ENCODE assay signal across 21 cellular contexts in genomic region chr3:43869491-43869890, GRCh38.
DNase-seq lines count a peak whose midpoint lies in the region; ATAC-seq, FAIRE-seq and TF ChIP-seq lines count a peak whose summit lies in the region.
"Had no signal": no experiment of that assay in that cellular context is flagged by ENCODE, and none has a peak within 500 bp of the region (broad histone marks: within the 10 kb centered on the region; RNA-seq: fewer than 3 reads in every experiment).

No MANE protein-coding gene starts in this region.

- H3K27ac ChIP-seq in AG04450 (ENCODE audit: low read depth, low read length): peak overlapping the region; percentile 34
- H3K27ac ChIP-seq in H1 (ENCODE audit: low read depth, low read length): no peak overlapping the region
- H3K27ac ChIP-seq in osteoblast (ENCODE audit: low read depth, low read length): peak overlapping the region; percentile 88
- H3K27ac ChIP-seq: lower lobe of right lung, Peyer's patch had no signal

- CTCF ChIA-PET in AG04450 (lab: Charles Lee) (interaction anchor here (0.5 to 9.0 kb wide), 3 partner anchors 14 to 1958 kb away, joined by 3 to 83 read pairs (median 4); no protein-coding TSS in a partner anchor), H1 (lab: Charles Lee; ENCODE audit: partially characterized antibody) (interaction anchor here (0.6 to 8.7 kb wide), 9 partner anchors 9 to 367 kb away, joined by 3 to 88 read pairs (median 4); no protein-coding TSS in a partner anchor)

- H4K8ac ChIP-seq in H1 (ENCODE audit: extremely low read depth, insufficient read depth, low read length): no peak overlapping the region

- no peaks in the 10 kb centered on the region for H4K20me1 ChIP-seq in H1 (replicated peaks in 1 of 2; ENCODE audit: control insufficient read depth in 1 of 2, insufficient read depth in 2 of 2, low read length in 2 of 2)
- H4K20me1 ChIP-seq in osteoblast (ENCODE audit: insufficient read depth, low read length): no peaks in the 10 kb centered on the region

- 89% methylated on average over 3 of the region's 3 CpGs; no CpG with 5 or more reads in 1 of the 2 experiments for WGBS in H1 (ENCODE audit: extremely low coverage in 1 of 2, insufficient coverage in 1 of 2, insufficient read length in 1 of 2, insufficient replicate concordance in 2 of 2, low coverage in 1 of 2, low lambda C conversion rate in 2 of 2, missing lambda C conversion rate in 1 of 2), 2 experiments

- H3K14ac ChIP-seq in H1 (ENCODE audit: insufficient read length): no peak overlapping the region

- no peak for TF ChIP-seq EP300 in H1 (IDR thresholded peaks at IDR 0.05; ENCODE audit: borderline replicate concordance in 1 of 2, low read depth in 2 of 2, low read length in 2 of 2)

- no peak for ATAC-seq in GM21576 (IDR thresholded peaks at IDR 0.05; ENCODE audit: unreplicated experiment)
- ATAC-seq: activated CD8-positive, alpha-beta T cell treated with anti-CD3 and anti-CD28 coated beads, Interleukin-2, amount 10 ng/mL, durations not matched to agents 7 days and 5 days; lower lobe of right lung had no signal

- POLR2A ChIA-PET in AG04450 (lab: Yijun Ruan, JAX) (interaction anchor here (1.2 to 1.7 kb wide), 2 partner anchors 12 to 117 kb away, joined by 3 to 4 read pairs; no protein-coding TSS in a partner anchor), H1 (lab: Charles Lee; ENCODE audit: partially characterized antibody) (no interaction called here)

- H2BK12ac ChIP-seq in H1 (ENCODE audit: low read depth, low read length): 0 out of 2 replicates have a peak overlapping the region, but pooled peaks have one; percentile 68

- 0 out of 2 replicates have a peak overlapping the region, but pooled peaks have one; percentile 32 for H2BK15ac ChIP-seq in H1 (ENCODE audit: low read length)

- H3K36me3 ChIP-seq in H1 (ENCODE audit: control insufficient read depth in 2 of 4, insufficient read depth in 4 of 4, low read length in 3 of 4): no peaks in the 10 kb centered on the region
- no peaks in the 10 kb centered on the region for H3K36me3 ChIP-seq in osteoblast (ENCODE audit: insufficient read depth, low read length)
- H3K36me3 ChIP-seq: lower lobe of right lung, Peyer's patch had no signal

- no peak overlapping the region for H3K23ac ChIP-seq in H1 (ENCODE audit: insufficient read length)

- no peak overlapping the region for H3K56ac ChIP-seq in H1 (replicated peaks; ENCODE audit: insufficient read length, low read depth, low read length)

- H4K91ac ChIP-seq in H1 (replicated peaks; ENCODE audit: insufficient read length, low read length): no peak overlapping the region

- H4K5ac ChIP-seq in H1 (ENCODE audit: insufficient read length, low read depth, low read length): no peak overlapping the region

- TF ChIP-seq RAD21 in H1 (IDR thresholded peaks at IDR 0.05 in 1 of 2, conservative IDR thresholded peaks at IDR 0.05 in 1 of 2; ENCODE audit: low read depth in 2 of 2, low read length in 2 of 2): no peak

- no peak overlapping the region for H2BK5ac ChIP-seq in H1 (ENCODE audit: low read depth, low read length)

- no peaks in the 10 kb centered on the region for H3K23me2 ChIP-seq in H1 (ENCODE audit: low read depth, low read length)

- DNase-seq in AG04450 (ENCODE audit: low read depth, low spot score) (no peak), RPMI7951 (ENCODE audit: low read depth) (peak; percentile 67), H1 (ENCODE audit: low read depth in 1 of 2, low spot score in 2 of 2) (no peak), osteoblast (ENCODE audit: insufficient read length, low spot score, missing footprints) (no peak), GM13977 (ENCODE audit: low spot score) (no peak), D721Med (ENCODE audit: insufficient read length, low spot score) (no peak)
- no peak for DNase-seq in stimulated activated CD4-positive, alpha-beta T cell treated with anti-CD3 and anti-CD28 coated beads, Interleukin-4, amount 100 ng/mL, for 4 hours
- DNase-seq: activated CD8-positive, alpha-beta T cell treated with anti-CD3 and anti-CD28 coated beads, Interleukin-2, amount 10 ng/mL, durations not matched to agents 7 days and 5 days; activated naive CD4-positive, alpha-beta T cell treated with Interleukin-2 at 50 U/mL for 16 hours; activated T-cell treated with anti-CD3 and anti-CD28 coated beads, Interleukin-2, amount 50 U/mL, for 1 hour; DMS 273 treated with DMSO at 0.1 percent for 48 hours; GF-D8; H7; immature natural killer cell; Karpas-422; lower lobe of right lung; NCI-H1092 treated with DMSO at 0.1 percent for 48 hours; NCI-H2029; NCI-H446; Peyer's patch had no signal

- H3K27me3 ChIP-seq in AG04450 (ENCODE audit: control insufficient read depth, insufficient read depth, low read length): no peaks in the 10 kb centered on the region
- no peaks in the 10 kb centered on the region; a peak in 1 of 7 replicates for H3K27me3 ChIP-seq in H1 (replicated peaks in 1 of 4; ENCODE audit: control insufficient read depth in 3 of 4, extremely low read depth in 1 of 4, insufficient read depth in 3 of 4, low read length in 3 of 4)
- H3K27me3 ChIP-seq in osteoblast (ENCODE audit: insufficient read depth, low read length): no peaks in the 10 kb centered on the region
- H3K27me3 ChIP-seq: Peyer's patch had no signal

- H2BK20ac ChIP-seq in H1 (ENCODE audit: low read length): no peak overlapping the region

- no peak overlapping the region for H3K4me3 ChIP-seq in AG04450 (ENCODE audit: low read depth, low read length)
- no peak overlapping the region for H3K4me3 ChIP-seq in H1 (ENCODE audit: extremely low read depth in 1 of 4, insufficient read depth in 2 of 4, low read depth in 3 of 4, low read length in 4 of 4)
- H3K4me3 ChIP-seq in osteoblast (ENCODE audit: insufficient read depth, low read length): no peak overlapping the region
- H3K4me3 ChIP-seq: lower lobe of right lung, Peyer's patch had no signal

- H3K4me1 ChIP-seq in H1 (replicated peaks in 1 of 4; ENCODE audit: control insufficient read depth in 3 of 4, insufficient read depth in 4 of 4, low read length in 3 of 4) (peaks cover 0 to 6% (median 1%) of the 10 kb centered on the region in 4 experiments; a peak in 4 of 7 replicates), osteoblast (ENCODE audit: insufficient read depth, low read length) (peaks cover 77% of the 10 kb centered on the region)
- H3K4me1 ChIP-seq: Peyer's patch had no signal

- H3K9ac ChIP-seq in H1 (replicated peaks in 1 of 4; ENCODE audit: extremely low read depth in 1 of 4, low read depth in 3 of 4, low read length in 3 of 4): no peak overlapping the region

- in situ Hi-C loops in GM13977 (cut with MboI; ENCODE audit: low pct_unique_long_range_greater_than_20kb, low sequenced_read_pairs, unreplicated experiment): no loop called here

- no peak overlapping the region for H2AK5ac ChIP-seq in H1 (ENCODE audit: low read depth, low read length)

- H2BK120ac ChIP-seq in H1 (replicated peaks; ENCODE audit: low read depth, low read length): no peak overlapping the region

- no peak overlapping the region for H3K4me2 ChIP-seq in H1 (ENCODE audit: insufficient read depth in 1 of 2, low read depth in 2 of 2, low read length in 2 of 2)
- peak overlapping the region; percentile 56 for H3K4me2 ChIP-seq in osteoblast (ENCODE audit: insufficient read depth, low read length)

- H3K79me2 ChIP-seq in H1 (ENCODE audit: control insufficient read depth in 1 of 2, insufficient read depth in 2 of 2, low read length in 2 of 2): no peaks in the 10 kb centered on the region
- H3K79me2 ChIP-seq in osteoblast (ENCODE audit: insufficient read depth, low read length): no peaks in the 10 kb centered on the region

- H3K18ac ChIP-seq in H1 (ENCODE audit: extremely low read depth, low read length): no peak overlapping the region

- no peak for FAIRE-seq in H1 (lab: Jason Lieb, UNC)
- no peak for FAIRE-seq in D721Med (lab: Jason Lieb, UNC)

- H3K4ac ChIP-seq in H1 (replicated peaks; ENCODE audit: insufficient read length, low read depth, low read length): no peak overlapping the region

- H2AFZ ChIP-seq in H1 (ENCODE audit: low read length): no peak overlapping the region
- peak overlapping the region; percentile 30 for H2AFZ ChIP-seq in osteoblast (ENCODE audit: low read length)

- H3K79me1 ChIP-seq in H1 (ENCODE audit: low read depth, low read length): no peaks in the 10 kb centered on the region

- H3K9me3 ChIP-seq in AG04450 (ENCODE audit: control insufficient read depth, insufficient read depth, low read length) (no peaks in the 10 kb centered on the region), H1 (ENCODE audit: insufficient read depth in 2 of 2, low read depth in 1 of 2, low read length in 1 of 2) (peaks cover 0 to 4% of the 10 kb centered on the region in 2 experiments; a peak in 1 of 4 replicates), osteoblast (ENCODE audit: low read depth, low read length) (no peaks in the 10 kb centered on the region)
- H3K9me3 ChIP-seq: lower lobe of right lung, Peyer's patch had no signal

- no peak for TF ChIP-seq POLR2A in H1 (IDR thresholded peaks at IDR 0.05; ENCODE audit: control extremely low read depth in 1 of 2, low read depth in 2 of 2, low read length in 2 of 2)

- TF ChIP-seq CTCF in AG04450 (IDR thresholded peaks at IDR 0.05; ENCODE audit: low read depth, low read length): no peak
- TF ChIP-seq CTCF in H1 (IDR thresholded peaks at IDR 0.05; ENCODE audit: control extremely low read depth in 1 of 3, insufficient read depth in 1 of 3, low read depth in 1 of 3, low read length in 3 of 3): no peak
- TF ChIP-seq CTCF in osteoblast (IDR thresholded peaks at IDR 0.05; ENCODE audit: extremely low read depth, low read depth, low read length): no peak
- no peak for TF ChIP-seq CTCF in GM13977 (IDR thresholded peaks at IDR 0.05; ENCODE audit: extremely low read depth, insufficient read depth, missing control alignments)
- TF ChIP-seq CTCF in D721Med (IDR thresholded peaks at IDR 0.05; ENCODE audit: insufficient read depth, missing control alignments): no peak

TF ChIP-seq in H1, 55 proteins besides CTCF, POLR2A, EP300 and RAD21 (continues in another document):
- no peak for TF ChIP-seq TAF1 (IDR thresholded peaks at IDR 0.05; ENCODE audit: low read depth, low read length)
- TF ChIP-seq RBBP5 (IDR thresholded peaks at IDR 0.05; ENCODE audit: borderline replicate concordance, low read depth, low read length): no peak
- TF ChIP-seq RXRA (IDR thresholded peaks at IDR 0.05; ENCODE audit: insufficient read depth, low read depth, low read length): no peak
- no peak for TF ChIP-seq CHD1 (IDR thresholded peaks at IDR 0.05; ENCODE audit: low read depth, low read length)
- no peak for TF ChIP-seq EZH2 (IDR thresholded peaks at IDR 0.05; ENCODE audit: low read depth, low read length, severe bottlenecking)
- TF ChIP-seq ZNF274 (IDR thresholded peaks at IDR 0.05; ENCODE audit: borderline replicate concordance, extremely low read depth, low read length): no peak
- no peak for TF ChIP-seq GABPA (IDR thresholded peaks at IDR 0.05; ENCODE audit: borderline replicate concordance, insufficient read depth, low read length)
- no peak for TF ChIP-seq ATF3 (IDR thresholded peaks at IDR 0.05; ENCODE audit: insufficient read depth, low read depth, low read length)
- no peak for TF ChIP-seq SIX5 (IDR thresholded peaks at IDR 0.05; ENCODE audit: low read depth, low read length)
